16 cellular contexts compared by ENCODE assay signal in genomic region chr15:81869161-81869928, GRCh38.
"Had no signal": no experiment of that assay in that cellular context is flagged by ENCODE, and none has a peak within 500 bp of the region (broad histone marks: within the 10 kb centered on the region; RNA-seq: fewer than 3 reads in every experiment).

No MANE protein-coding gene starts in this region.

- H3K4me3 ChIP-seq: breast epithelium, dorsolateral prefrontal cortex, esophagus squamous epithelium, ovary had no signal

- H3K4me1 ChIP-seq: breast epithelium, esophagus squamous epithelium had no signal

- H3K9me3 Mint-ChIP-seq: activated CD4-positive, alpha-beta T cell treated with anti-CD3 and anti-CD28 coated beads, Interleukin-2, amount 10 ng/mL, durations not matched to agents 7 days and 5 days; immature natural killer cell; stimulated activated effector memory CD8-positive, alpha-beta T cell treated with anti-CD3 and anti-CD28 coated beads, Interleukin-12 subunit alpha, Interleukin-12 subunit beta, amount 100 ng/mL, for 72 hours had no signal

- H3K27ac Mint-ChIP-seq: activated CD4-positive, alpha-beta T cell treated with anti-CD3 and anti-CD28 coated beads, Interleukin-2, amount 10 ng/mL, durations not matched to agents 7 days and 5 days; activated naive CD8-positive, alpha-beta T cell treated with anti-CD3 and anti-CD28 coated beads for 36 hours; activated T-cell treated with anti-CD3 and anti-CD28 coated beads, Interleukin-2, amount 50 U/mL, for 72 hours; immature natural killer cell; stimulated activated effector memory CD8-positive, alpha-beta T cell treated with anti-CD3 and anti-CD28 coated beads, Interleukin-12 subunit alpha, Interleukin-12 subunit beta, amount 100 ng/mL, for 72 hours had no signal

- H3K36me3 Mint-ChIP-seq: activated naive CD8-positive, alpha-beta T cell treated with anti-CD3 and anti-CD28 coated beads for 36 hours; immature natural killer cell; stimulated activated effector memory CD8-positive, alpha-beta T cell treated with anti-CD3 and anti-CD28 coated beads, Interleukin-12 subunit alpha, Interleukin-12 subunit beta, amount 100 ng/mL, for 72 hours had no signal

- H3K9me3 ChIP-seq: breast epithelium, esophagus squamous epithelium, ovary had no signal

- DNase-seq: activated CD4-positive, alpha-beta T cell treated with anti-CD3 and anti-CD28 coated beads, Interleukin-2, amount 10 ng/mL, durations not matched to agents 7 days and 5 days; activated CD8-positive, alpha-beta memory T cell treated with anti-CD3 and anti-CD28 coated beads, Interleukin-2, amount 50 U/mL, for 48 hours; activated naive CD8-positive, alpha-beta T cell treated with anti-CD3 and anti-CD28 coated beads for 36 hours; activated T-cell treated with anti-CD3 and anti-CD28 coated beads, Interleukin-2, amount 50 U/mL, for 72 hours; aorta; dorsolateral prefrontal cortex; esophagus squamous epithelium; foreskin melanocyte; head of caudate nucleus; immature natural killer cell; ovary; stimulated activated CD4-positive, alpha-beta T cell treated with anti-CD3 and anti-CD28 coated beads, Interleukin-12 subunit alpha, Interleukin-12 subunit beta, amount 100 ng/mL, for 4 hours; stimulated activated CD4-positive, alpha-beta T cell treated with anti-CD3 and anti-CD28 coated beads, Interleukin-2, amount 100 ng/mL, for 24 hours had no signal

- H3K27me3 Mint-ChIP-seq: activated CD4-positive, alpha-beta T cell treated with anti-CD3 and anti-CD28 coated beads, Interleukin-2, amount 10 ng/mL, durations not matched to agents 7 days and 5 days had no signal

- H3K4me3 Mint-ChIP-seq: activated CD4-positive, alpha-beta T cell treated with anti-CD3 and anti-CD28 coated beads, Interleukin-2, amount 10 ng/mL, durations not matched to agents 7 days and 5 days; activated naive CD8-positive, alpha-beta T cell treated with anti-CD3 and anti-CD28 coated beads for 36 hours; activated T-cell treated with anti-CD3 and anti-CD28 coated beads, Interleukin-2, amount 50 U/mL, for 72 hours; immature natural killer cell; stimulated activated effector memory CD8-positive, alpha-beta T cell treated with anti-CD3 and anti-CD28 coated beads, Interleukin-12 subunit alpha, Interleukin-12 subunit beta, amount 100 ng/mL, for 72 hours had no signal

- H3K27me3 ChIP-seq: breast epithelium, esophagus squamous epithelium, ovary had no signal

- H3K4me1 Mint-ChIP-seq: activated CD4-positive, alpha-beta T cell treated with anti-CD3 and anti-CD28 coated beads, Interleukin-2, amount 10 ng/mL, durations not matched to agents 7 days and 5 days; activated naive CD8-positive, alpha-beta T cell treated with anti-CD3 and anti-CD28 coated beads for 36 hours; immature natural killer cell; nephron; stimulated activated effector memory CD8-positive, alpha-beta T cell treated with anti-CD3 and anti-CD28 coated beads, Interleukin-12 subunit alpha, Interleukin-12 subunit beta, amount 100 ng/mL, for 72 hours had no signal

- H3K27ac ChIP-seq: breast epithelium, dorsolateral prefrontal cortex, esophagus squamous epithelium, ovary had no signal

- H3K36me3 ChIP-seq: breast epithelium, esophagus squamous epithelium, ovary had no signal
